ENCODE assay signal across 19 cellular contexts in genomic region chr22:23517804-23518380, GRCh38.
DNase-seq lines count a peak whose midpoint lies in the region; ATAC-seq and TF ChIP-seq lines count a peak whose summit lies in the region.
"Had no signal": no experiment of that assay in that cellular context is flagged by ENCODE, and none has a peak within 500 bp of the region (broad histone marks: within the 10 kb centered on the region; RNA-seq: fewer than 3 reads in every experiment).

No MANE protein-coding gene starts in this region.

- DNase-seq in endothelial cell (ENCODE audit: low spot score) (no peak), neural crest cell (ENCODE audit: low read depth, low spot score) (no peak), stomach (no peak), NCI-H526 treated with DMSO at 0.1 percent for 48 hours (lab: John Stamatoyannopoulos, UW) (no peak)
- DNase-seq in activated CD4-positive, alpha-beta T cell treated with anti-CD3 and anti-CD28 coated beads, Interleukin-2, amount 50 U/mL, for 1 hour, result no peak
- DNase-seq: CD4-positive, alpha-beta memory T cell; DMS53; EL; KG1; NCI-H1436 treated with DMSO at 0.1 percent for 48 hours; NCI-H2029; NCI-H2171; NCI-H446 had no signal

- peaks cover 26% of the 10 kb centered on the region for H3K4me1 Mint-ChIP-seq in endothelial cell (ENCODE audit: unreplicated experiment)
- H3K4me1 Mint-ChIP-seq in neural crest cell, result peaks cover 52% of the 10 kb centered on the region

- H3K27ac Mint-ChIP-seq in endothelial cell (ENCODE audit: unreplicated experiment), result peak overlapping the region; percentile 25
- H3K27ac Mint-ChIP-seq in neural crest cell (ENCODE audit: unreplicated experiment), result peak overlapping the region; percentile 47

- TF ChIP-seq POLR2A in stomach (IDR thresholded peaks at IDR 0.05), result no peak

- no peak overlapping the region for H3K4me3 ChIP-seq in stomach
- H3K4me3 ChIP-seq: A549, GM12878 had no signal

- H3K4me3 Mint-ChIP-seq in endothelial cell (ENCODE audit: unreplicated experiment) (peak overlapping the region; percentile 23), neural crest cell (peak overlapping the region; percentile 46)

- peaks cover 21 to 29% (median 25%) of the 10 kb centered on the region in 4 donors for H3K4me1 ChIP-seq in stomach

- H3K27ac ChIP-seq in 22Rv1, result peak overlapping the region; percentile 100
- H3K27ac ChIP-seq in KOPT-K1 (ENCODE audit: low read depth, low read length, poor library complexity, severe bottlenecking), result peak overlapping the region; percentile 98
- peak overlapping the region in 1 of 5 donors; percentile 29 for H3K27ac ChIP-seq in stomach

- no peaks in the 10 kb centered on the region for H3K36me3 Mint-ChIP-seq in endothelial cell (ENCODE audit: low read depth, unreplicated experiment)
- H3K36me3 Mint-ChIP-seq in neural crest cell (ENCODE audit: low read depth), result no peaks in the 10 kb centered on the region
- H3K36me3 Mint-ChIP-seq: CD4-positive, alpha-beta memory T cell had no signal

- ATAC-seq in GM21529 (IDR thresholded peaks at IDR 0.05; ENCODE audit: unreplicated experiment), result no peak
- ATAC-seq: A549, GM12878, Right ventricle myocardium inferior had no signal

- peaks cover 0 to 10% (median 0%) of the 10 kb centered on the region in 3 donors for H3K27me3 ChIP-seq in stomach

- H3K9me3 Mint-ChIP-seq in endothelial cell (ENCODE audit: unreplicated experiment) (no peaks in the 10 kb centered on the region), neural crest cell (no peaks in the 10 kb centered on the region)
- H3K9me3 Mint-ChIP-seq: CD4-positive, alpha-beta memory T cell had no signal

- H3K36me3 ChIP-seq in KOPT-K1 (ENCODE audit: insufficient read depth, low read length) (no peaks in the 10 kb centered on the region), stomach (no peaks in the 10 kb centered on the region)

- 88 to 91% (median 91%) methylated on average over 4 of the region's 4 CpGs for WGBS in stomach, 5 donors

- TF ChIP-seq CTCF in 22Rv1 (IDR thresholded peaks at IDR 0.05) (no peak), endothelial cell (IDR thresholded peaks at IDR 0.05; ENCODE audit: unreplicated experiment) (no peak), neural crest cell (conservative IDR thresholded peaks at IDR 0.05) (no peak), stomach (IDR thresholded peaks at IDR 0.05) (no peak)

- intact Hi-C loops in stomach (cut with DNase I; ENCODE audit: low total_unique reads), result no loop called here

- TF ChIP-seq EP300 in stomach (IDR thresholded peaks at IDR 0.05), result no peak

- peaks cover 11% of the 10 kb centered on the region for H3K27me3 Mint-ChIP-seq in endothelial cell (ENCODE audit: unreplicated experiment)
- H3K27me3 Mint-ChIP-seq in neural crest cell (ENCODE audit: low read depth), result no peaks in the 10 kb centered on the region

- H3K9me3 ChIP-seq in KOPT-K1 (ENCODE audit: insufficient read depth, low read length, poor library complexity, severe bottlenecking) (no peaks in the 10 kb centered on the region), stomach (no peaks in the 10 kb centered on the region)
- H3K9me3 ChIP-seq: A549 had no signal
